In the genomic region with DNA sequence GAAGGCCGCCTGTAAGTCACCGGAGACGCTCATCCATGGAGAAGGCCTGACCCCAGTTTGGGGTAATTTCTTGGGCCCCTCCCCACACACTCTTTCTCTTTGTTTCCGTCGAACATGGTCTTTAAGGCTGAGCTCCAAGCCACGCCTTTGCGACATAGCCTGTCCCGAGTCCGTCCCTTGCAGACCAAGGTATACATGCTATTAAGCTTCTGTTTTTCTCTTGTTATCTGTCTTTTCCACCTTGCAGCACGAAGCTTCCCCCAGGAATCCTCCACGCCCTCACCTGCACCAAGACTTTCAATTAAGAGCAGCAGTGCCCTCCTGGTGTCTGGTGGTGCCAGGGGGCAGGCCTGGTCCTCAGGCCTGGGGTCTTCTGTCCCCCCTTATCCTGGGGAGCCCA, we compare ENCODE assay signal across 18 cellular contexts. TPM values are rescaled to one million over a fixed set of nuclear protein-coding genes. Genes with fewer than 3 reads are reported as not detected.
DNase-seq lines count a peak whose midpoint lies in the region; ATAC-seq, FAIRE-seq and TF ChIP-seq lines count a peak whose summit lies in the region.
"Had no signal": no experiment of that assay in that cellular context is flagged by ENCODE, and none has a peak within 500 bp of the region (broad histone marks: within the 10 kb centered on the region; RNA-seq: fewer than 3 reads in every experiment).

No MANE protein-coding gene starts in this region.

- no peak for TF ChIP-seq EP300 in K562 (IDR thresholded peaks at IDR 0.05; ENCODE audit: low read length)

- TF ChIP-seq POLR2A in K562 (conservative IDR thresholded peaks at IDR 0.05) (no peak), gastrocnemius medialis (IDR thresholded peaks at IDR 0.05) (no peak)

- H3K4me1 Mint-ChIP-seq in GM23338, result peaks cover 51% of the 10 kb centered on the region
- H3K4me1 Mint-ChIP-seq in CD4-positive, alpha-beta T cell (ENCODE audit: low read depth), result peaks cover 4% of the 10 kb centered on the region

- no peak overlapping the region for H3K4me3 ChIP-seq in BLaER1
- no peak overlapping the region for H3K4me3 ChIP-seq in GM23338
- no peak overlapping the region for H3K4me3 ChIP-seq in K562
- H3K4me3 ChIP-seq in gastrocnemius medialis, result no peak overlapping the region

- FAIRE-seq in K562 (lab: Jason Lieb, UNC), result peak; percentile 42
- FAIRE-seq: D721Med, GM12892, GM18507, H54 had no signal

- CTCF ChIA-PET in K562 (lab: Yijun Ruan, JAX; ENCODE audit: low intra/inter-chr PET ratio), result no interaction called here
- CTCF ChIA-PET in CD4-positive, alpha-beta T cell (lab: Charles Lee), result no interaction called here

- peaks cover 18% of the 10 kb centered on the region for H3K27me3 Mint-ChIP-seq in GM23338 (ENCODE audit: insufficient read depth, low read depth, poor library complexity)
- H3K27me3 Mint-ChIP-seq in CD4-positive, alpha-beta T cell, result peaks cover 26% of the 10 kb centered on the region

- POLR2A ChIA-PET in K562 (lab: Yijun Ruan, JAX), result interaction anchor here (1.3 to 1.5 kb wide), 2 partner anchors 9 to 13 kb away, joined by 3 to 6 read pairs; no protein-coding TSS in a partner anchor
- POLR2A ChIA-PET in CD4-positive, alpha-beta T cell (lab: Charles Lee), result no interaction called here

- TF ChIP-seq CTCF in GM23338 (conservative IDR thresholded peaks at IDR 0.05; ENCODE audit: low read depth in 2 of 2) (no peak), K562 (IDR thresholded peaks at IDR 0.05 in 2 of 3, conservative IDR thresholded peaks at IDR 0.05 in 1 of 3; ENCODE audit: insufficient read depth in 2 of 3, low read depth in 1 of 3, low read length in 3 of 3) (no peak), gastrocnemius medialis (IDR thresholded peaks at IDR 0.05 in 4 of 5, conservative IDR thresholded peaks at IDR 0.05 in 1 of 5) (no peak)
- no peak for TF ChIP-seq CTCF in CD4-positive, alpha-beta T cell (IDR thresholded peaks at IDR 0.05)

- TF ChIP-seq RAD21 in K562 (CRISPR knock-in tag; conservative IDR thresholded peaks at IDR 0.05 in 1 of 2, IDR thresholded peaks at IDR 0.05 in 1 of 2), result no peak

- H3K9me1 ChIP-seq in K562 (ENCODE audit: control insufficient read depth, insufficient read depth, low read length), result peaks cover 3% of the 10 kb centered on the region

- BruUV-seq in K562 (replicated peaks; lab: Mats Ljungman, UMichigan), result no TSS peak

- no peak overlapping the region for H3K27ac Mint-ChIP-seq in GM23338
- no peak overlapping the region for H3K27ac Mint-ChIP-seq in CD4-positive, alpha-beta T cell
- H3K27ac Mint-ChIP-seq: CD4-positive, CD25-positive, alpha-beta regulatory T cell had no signal

- H3K36me3 Mint-ChIP-seq in GM23338 (ENCODE audit: low read depth), result peaks cover 7% of the 10 kb centered on the region; the same call in 2 of the 3 replicates
- no peaks in the 10 kb centered on the region for H3K36me3 Mint-ChIP-seq in CD4-positive, alpha-beta T cell (ENCODE audit: low read depth)
- H3K36me3 Mint-ChIP-seq: CD4-positive, CD25-positive, alpha-beta regulatory T cell had no signal

- no peak overlapping the region for H3K4me3 Mint-ChIP-seq in GM23338
- H3K4me3 Mint-ChIP-seq in CD4-positive, alpha-beta T cell, result no peak overlapping the region

- 0% methylated on average over 11 of the region's 11 CpGs for WGBS in K562 (ENCODE audit: insufficient coverage, low coverage, missing lambda C conversion rate)

- H3K4me1 ChIP-seq in BLaER1 (peaks cover 61% of the 10 kb centered on the region), GM23338 (ENCODE audit: insufficient read depth) (peaks cover 14% of the 10 kb centered on the region), K562 (replicated peaks in 1 of 2; ENCODE audit: control insufficient read depth in 2 of 2, insufficient read depth in 2 of 2, low read length in 2 of 2) (peaks cover 0 to 52% of the 10 kb centered on the region in 2 experiments; a peak in 3 of 5 replicates), gastrocnemius medialis (peaks cover 48 to 49% of the 10 kb centered on the region in 2 donors)

- H3K9me3 Mint-ChIP-seq in GM23338, result peaks cover 5% of the 10 kb centered on the region; the same call in 1 of the 3 replicates
- no peaks in the 10 kb centered on the region for H3K9me3 Mint-ChIP-seq in CD4-positive, alpha-beta T cell

- H4K20me1 ChIP-seq in BLaER1 (peaks cover 11% of the 10 kb centered on the region), GM23338 (replicated peaks; ENCODE audit: insufficient read depth) (no peaks in the 10 kb centered on the region), K562 (replicated peaks; ENCODE audit: control insufficient read depth, insufficient read depth, low read length) (peaks cover 14% of the 10 kb centered on the region; the same call in 1 of the 2 replicates)

- H3K36me3 ChIP-seq in BLaER1 (no peaks in the 10 kb centered on the region), GM23338 (ENCODE audit: insufficient read depth) (no peaks in the 10 kb centered on the region), K562 (ENCODE audit: control insufficient read depth, insufficient read depth, low read length) (no peaks in the 10 kb centered on the region), gastrocnemius medialis (no peaks in the 10 kb centered on the region)

- no peaks in the 10 kb centered on the region for H3K9me3 ChIP-seq in BLaER1
- H3K9me3 ChIP-seq in K562 (replicated peaks; ENCODE audit: control insufficient read depth, insufficient read depth, low read depth, low read length), result no peaks in the 10 kb centered on the region; the same call in 1 of the 2 replicates
- H3K9me3 ChIP-seq in gastrocnemius medialis, result no peaks in the 10 kb centered on the region
- no peaks in the 10 kb centered on the region for H3K9me3 ChIP-seq in CD4-positive, alpha-beta T cell (ENCODE audit: control insufficient read depth, low read length)
- H3K9me3 ChIP-seq: Caco-2 had no signal

- no peak overlapping the region for H3K27ac ChIP-seq in BLaER1
- H3K27ac ChIP-seq in GM23338 (ENCODE audit: low read depth), result no peak overlapping the region
- no peak overlapping the region for H3K27ac ChIP-seq in K562 (ENCODE audit: extremely low read depth, low read depth, low read length)
- peak overlapping the region; percentile 76 to 94 (median 82) for H3K27ac ChIP-seq in gastrocnemius medialis
- no peak overlapping the region for H3K27ac ChIP-seq in CD4-positive, alpha-beta T cell (ENCODE audit: low read depth, low read length)
- H3K27ac ChIP-seq: HL-60 had no signal

- H3K9me2 ChIP-seq in GM23338 (ENCODE audit: insufficient read depth), result no peaks in the 10 kb centered on the region

- no peak overlapping the region for H3K9ac ChIP-seq in BLaER1
- peak overlapping the region in 1 of 2 experiments; percentile 50; a peak in 1 of 4 replicates for H3K9ac ChIP-seq in K562 (ENCODE audit: insufficient read depth in 1 of 2, low read depth in 2 of 2, low read length in 2 of 2)

- DNase-seq in GM23338 (ENCODE audit: low spot score), result no peak
- peak; percentile 33 to 55 (median 44) for DNase-seq in K562 (ENCODE audit: extremely low read depth in 1 of 4, low spot score in 3 of 4)
- DNase-seq in gastrocnemius medialis, result no peak
- DNase-seq in CD4-positive, alpha-beta T cell, result no peak
- DNase-seq in NCI-H2196 (lab: John Stamatoyannopoulos, UW; ENCODE audit: unreplicated experiment), result no peak
- no peak for DNase-seq in activated CD4-positive, alpha-beta T cell treated with anti-CD3 and anti-CD28 coated beads, Interleukin-2, amount 50 U/mL, for 4 hours
- DNase-seq: 8988T; C1 segment of cervical spinal cord; Caco-2; CD4-positive, CD25-positive, alpha-beta regulatory T cell; GDM1; HCEC 1CT had no signal

- H3K27me3 ChIP-seq in BLaER1 (peaks cover 13% of the 10 kb centered on the region), GM23338 (ENCODE audit: insufficient read depth) (no peaks in the 10 kb centered on the region), K562 (ENCODE audit: control insufficient read depth in 2 of 2, insufficient read depth in 2 of 2, low read length in 2 of 2) (peaks cover 63 to 84% of the 10 kb centered on the region in 2 experiments), gastrocnemius medialis (no peaks in the 10 kb centered on the region)
- peaks cover 15% of the 10 kb centered on the region for H3K27me3 ChIP-seq in CD4-positive, alpha-beta T cell (ENCODE audit: control insufficient read depth, insufficient read depth, low read length)

- in situ Hi-C loops in K562 (cut with MboI) (no loop called here), gastrocnemius medialis (cut with MboI; ENCODE audit: low sequenced_read_pairs in 4 of 4) (no loop called here)

- ATAC-seq in GM23338, result no peak
- ATAC-seq in K562, result peak; percentile 70
- no peak for ATAC-seq in gastrocnemius medialis
- no peak for ATAC-seq in CD4-positive, alpha-beta T cell (ENCODE audit: poor library complexity)

- H3K79me2 ChIP-seq in GM23338 (replicated peaks; ENCODE audit: insufficient read depth) (no peaks in the 10 kb centered on the region), K562 (ENCODE audit: control insufficient read depth, insufficient read depth, low read length) (no peaks in the 10 kb centered on the region)

- intact Hi-C loops in K562 (cut with micrococcal nuclease), result no loop called here
- intact Hi-C loops in gastrocnemius medialis (cut with DNase I; ENCODE audit: low total_unique reads), result no loop called here
- intact Hi-C loops in CD4-positive, alpha-beta T cell (cut with DNase I, micrococcal nuclease), result no loop called here

- H3K4me2 ChIP-seq in BLaER1, result peak overlapping the region; percentile 66
- H3K4me2 ChIP-seq in GM23338, result peak overlapping the region; percentile 67
- H3K4me2 ChIP-seq in K562 (ENCODE audit: insufficient read depth, low read length), result no peak overlapping the region; the same call in 1 of the 2 replicates

- peaks cover 10% of the 10 kb centered on the region; the same call in 1 of the 2 replicates for H3F3A ChIP-seq in GM23338 (replicated peaks; ENCODE audit: low read depth)

- H2AFZ ChIP-seq in GM23338, result no peak overlapping the region
- no peak overlapping the region for H2AFZ ChIP-seq in K562 (ENCODE audit: low read depth, low read length)

RNA-seq across cellular contexts. Expression of gene FAM20C, which starts 4.2 kb away (rescaled TPM):
- total RNA-seq in GM23338 (2014; rRNA removed; shearing (Covaris generic)), result 24.8 and 26.8 TPM in 2 replicates
- polyA plus RNA-seq in GM23338 (2016; fragmentation: Nextera tagmentation; extraction: Ambion mirVana), result 7.6 and 8.0 TPM in 2 replicates
- not detected in 2 replicates for total RNA-seq in K562 (2011; cell fraction: chromatin; rRNA removed; ENCODE audit: low replicate concordance)
- total RNA-seq in K562 (2011; cell fraction: nucleolus; rRNA removed), result not detected in 2 replicates
- total RNA-seq in K562 (2011; cell fraction: nucleoplasm; rRNA removed), result not detected in 2 replicates
- total RNA-seq in K562 (2014; rRNA removed), result not detected in 2 replicates
- total RNA-seq in K562 (2014; rRNA removed; fragmentation: Illumina TruSeq; extraction: Trizol), result not detected in 2 replicates
- total RNA-seq in K562 (2015; rRNA removed; fragmentation: Illumina TruSeq; extraction: Trizol), result not detected in 2 replicates
- total RNA-seq in K562 (2021), result 0.09 and 0.20 TPM in 2 replicates
- not detected in 2 replicates for polyA plus RNA-seq in K562 (2011; rRNA removed)
- polyA plus RNA-seq in K562 (2011; cell fraction: cytosol; rRNA removed), result not detected in 2 replicates
- polyA plus RNA-seq in K562 (2011; cell fraction: nucleus; rRNA removed), result not detected in 2 replicates
- not detected in 2 replicates for polyA plus RNA-seq in K562 (2012)
- polyA plus RNA-seq in K562 (2014; fragmentation: Illumina TruSeq; extraction: Trizol), result not detected in 2 replicates
- polyA plus RNA-seq in K562 (2014; fragmentation: Nextera tagmentation; extraction: Ambion mirVana), result not detected
- not detected in 2 replicates for polyA plus RNA-seq in K562 (2014; rRNA removed)
- not detected in 2 replicates for polyA minus RNA-seq in K562 (2011; rRNA and poly(A)+ RNA removed)
- 0.64 TPM in 1 of 2 replicates, not detected in the other for polyA minus RNA-seq in K562 (2011; cell fraction: cytosol; rRNA and poly(A)+ RNA removed)
- polyA minus RNA-seq in K562 (2011; cell fraction: nucleus; rRNA and poly(A)+ RNA removed), result not detected in 2 replicates
- 10 to 100 TPM in 3 of 4 donors, 1 to 10 TPM in 1; 9.6 to 35.3 (median 18.6) TPM for total RNA-seq in gastrocnemius medialis
- 1 to 10 TPM; 1.3 to 1.7 TPM for total RNA-seq in CD4-positive, alpha-beta T cell
- total RNA-seq: CD4-positive, CD25-positive, alpha-beta regulatory T cell had no signal
- polyA plus RNA-seq: CD4-positive, CD25-positive, alpha-beta regulatory T cell had no signal

Comparison
In these comparisons a context has a peak if more than half of its experiments do, and no peak if none do; other contexts are left out.
1. H3K27ac ChIP-seq: peak in gastrocnemius medialis (4 of 4); none in BLaER1 (single experiment), GM23338 (single experiment), K562 (single experiment) and CD4-positive, alpha-beta T cell (single experiment).
2. DNase-seq: peak in K562 (4 of 4); none in GM23338 (single experiment), gastrocnemius medialis (0 of 2), CD4-positive, alpha-beta T cell (0 of 10), NCI-H2196 (single experiment) and activated CD4-positive, alpha-beta T cell treated with anti-CD3 and anti-CD28 coated beads, Interleukin-2, amount 50 U/mL, for 4 hours (0 of 2).